1 cellular context compared by ENCODE assay signal in genomic region chr2:41965886-41966285, GRCh38.
TF ChIP-seq lines count a peak whose summit lies in the region.

No MANE protein-coding gene starts in this region.

TF ChIP-seq in SK-N-SH treated with all-trans-retinoic acid at 6 μM for 48 hours, 23 proteins besides CTCF, POLR2A, EP300 and RAD21 (continued from another document):
- no peak for TF ChIP-seq TSHZ2 (CRISPR knock-in tag; IDR thresholded peaks at IDR 0.05)
